22 cellular contexts compared by ENCODE assay signal in genomic region chr14:104398656-104399055, GRCh38.
A peak's percentile ranks its signal among the peaks of the same experiment; 100 is the strongest.
DNase-seq lines count a peak whose midpoint lies in the region; ATAC-seq and TF ChIP-seq lines count a peak whose summit lies in the region.
"Had no signal": no experiment of that assay in that cellular context is flagged by ENCODE, and none has a peak within 500 bp of the region (broad histone marks: within the 10 kb centered on the region; RNA-seq: fewer than 3 reads in every experiment).

No MANE protein-coding gene starts in this region.

- H3K9me3 Mint-ChIP-seq in activated T-cell treated with anti-CD3 and anti-CD28 coated beads, Interleukin-2, amount 50 U/mL, for 24 hours: peaks cover 11% of the 10 kb centered on the region

- H3K9me3 ChIP-seq in lung (ENCODE audit: control insufficient read depth in 2 of 2, insufficient read depth in 1 of 2, low read length in 1 of 2) (peaks cover 0 to 21% of the 10 kb centered on the region in 2 donors), vagina (peaks cover 3% of the 10 kb centered on the region)

- ATAC-seq in lung (ENCODE audit: insufficient read depth, low FRiP score): no peak
- ATAC-seq: SK-N-SH treated with all-trans-retinoic acid at 6 μM for 48 hours had no signal

- H3K36me3 ChIP-seq in H7 (replicated peaks; ENCODE audit: control insufficient read depth, insufficient read depth, low read length): no peaks in the 10 kb centered on the region
- no peaks in the 10 kb centered on the region for H3K36me3 ChIP-seq in lung (ENCODE audit: control insufficient read depth in 2 of 2, insufficient read depth in 2 of 2, low read length in 2 of 2)
- H3K36me3 ChIP-seq in vagina: no peaks in the 10 kb centered on the region

- H3K4me1 ChIP-seq in lung (ENCODE audit: control insufficient read depth in 2 of 2, insufficient read depth in 2 of 2, low read length in 2 of 2) (peaks cover 0 to 11% of the 10 kb centered on the region in 2 donors), vagina (no peaks in the 10 kb centered on the region)

- H3K4me3 Mint-ChIP-seq in activated T-cell treated with anti-CD3 and anti-CD28 coated beads, Interleukin-2, amount 50 U/mL, for 24 hours: no peak overlapping the region
- H3K4me3 Mint-ChIP-seq: CD14-positive monocyte, HFFc6 had no signal

- H3K27me3 Mint-ChIP-seq in activated T-cell treated with anti-CD3 and anti-CD28 coated beads, Interleukin-2, amount 50 U/mL, for 24 hours: no peaks in the 10 kb centered on the region

- TF ChIP-seq POLR2A in vagina (IDR thresholded peaks at IDR 0.05): no peak

- H3K27ac ChIP-seq in lung (ENCODE audit: low read depth in 1 of 2, low read length in 1 of 2) (no peak overlapping the region), vagina (no peak overlapping the region)
- H3K27ac ChIP-seq: HL-60, PC-9 had no signal

- no peaks in the 10 kb centered on the region for H3K36me3 Mint-ChIP-seq in activated T-cell treated with anti-CD3 and anti-CD28 coated beads, Interleukin-2, amount 50 U/mL, for 24 hours (ENCODE audit: low read depth)
- H3K36me3 Mint-ChIP-seq: CD14-positive monocyte had no signal

- no peaks in the 10 kb centered on the region for H3K27me3 ChIP-seq in H7 (ENCODE audit: control insufficient read depth, insufficient read depth, low read length)
- no peaks in the 10 kb centered on the region for H3K27me3 ChIP-seq in lung (ENCODE audit: control insufficient read depth, insufficient read depth)
- no peaks in the 10 kb centered on the region for H3K27me3 ChIP-seq in vagina

- H3K4me1 Mint-ChIP-seq in activated T-cell treated with anti-CD3 and anti-CD28 coated beads, Interleukin-2, amount 50 U/mL, for 24 hours (ENCODE audit: low read depth): peaks cover 37% of the 10 kb centered on the region

- WGBS in lung, 2 donors: 80 to 91% methylated on average over 7 of the region's 7 CpGs

- no peak for TF ChIP-seq CTCF in lung (IDR thresholded peaks at IDR 0.05; ENCODE audit: control extremely low read depth, extremely low read depth)
- TF ChIP-seq CTCF in vagina (IDR thresholded peaks at IDR 0.05): no peak

- peak; percentile 13 for DNase-seq in activated T-cell treated with anti-CD3 and anti-CD28 coated beads, Interleukin-2, amount 50 U/mL, for 24 hours
- DNase-seq in activated T-cell treated with anti-CD3 and anti-CD28 coated beads, Interleukin-2, amount 50 U/mL, for 48 hours: no peak
- peak; percentile 8 for DNase-seq in H7
- peak; percentile 19 for DNase-seq in lung (ENCODE audit: low spot score)
- DNase-seq in vagina (ENCODE audit: extremely low spot score in 2 of 2): peak; percentile 42 to 46
- DNase-seq in NCI-H510A treated with DMSO at 0.1 percent for 48 hours (lab: John Stamatoyannopoulos, UW): no peak
- DNase-seq in T-helper 9 cell: no peak
- DNase-seq: AML-193, DMS79 treated with DMSO at 0.1 percent for 48 hours, HFFc6, KBM-7, NCI-H1092 treated with DMSO at 0.1 percent for 48 hours, NCI-H1436 treated with DMSO at 0.1 percent for 48 hours, NCI-H1930, NCI-H510A, NCI-H748 treated with DMSO at 0.1 percent for 48 hours, PC-9, RPMI8226, SIG-M5 had no signal

- H3K27ac Mint-ChIP-seq in activated T-cell treated with anti-CD3 and anti-CD28 coated beads, Interleukin-2, amount 50 U/mL, for 24 hours: no peak overlapping the region
- H3K27ac Mint-ChIP-seq: CD14-positive monocyte, HFFc6 had no signal

- H3K4me3 ChIP-seq in H7 (ENCODE audit: insufficient read depth, low read depth, low read length): no peak overlapping the region
- H3K4me3 ChIP-seq in lung: no peak overlapping the region
- no peak overlapping the region for H3K4me3 ChIP-seq in vagina
- H3K4me3 ChIP-seq: PC-9 had no signal

- intact Hi-C loops in vagina (cut with DNase I): no loop called here

Comparison
In these comparisons a context has a peak if more than half of its experiments do, and no peak if none do; other contexts are left out.
1. DNase-seq: peak in activated T-cell treated with anti-CD3 and anti-CD28 coated beads, Interleukin-2, amount 50 U/mL, for 24 hours (single experiment), H7 (single experiment), lung (single experiment) and vagina (2 of 2); none in activated T-cell treated with anti-CD3 and anti-CD28 coated beads, Interleukin-2, amount 50 U/mL, for 48 hours (0 of 2), NCI-H510A treated with DMSO at 0.1 percent for 48 hours (single experiment) and T-helper 9 cell (single experiment).